In the genomic region with DNA sequence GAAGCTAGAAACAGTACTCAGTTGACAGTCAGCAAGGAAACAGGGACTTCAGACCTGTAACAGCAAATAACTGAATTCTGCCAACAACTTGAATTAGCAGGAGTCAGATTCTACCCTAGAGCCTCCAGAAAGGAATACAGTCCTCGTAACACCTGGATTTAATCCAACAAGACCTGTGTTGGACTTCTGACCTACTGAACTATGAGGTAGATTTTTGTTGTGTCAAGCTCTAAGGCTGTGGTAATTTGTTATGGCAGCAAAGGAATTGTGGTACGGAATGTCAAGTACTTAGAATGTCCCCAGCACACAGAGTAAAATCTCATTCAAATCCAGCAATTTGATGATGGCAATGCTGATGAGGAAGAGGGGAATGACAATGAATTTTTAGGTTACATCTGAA, we compare ENCODE assay signal across 10 cellular contexts.
"Had no signal": no experiment of that assay in that cellular context is flagged by ENCODE, and none has a peak within 500 bp of the region (broad histone marks: within the 10 kb centered on the region; RNA-seq: fewer than 3 reads in every experiment).

No MANE protein-coding gene starts in this region.

- H3K4me1 ChIP-seq: HAP-1 had no signal

- H3K27ac ChIP-seq: GM23248 had no signal

- H3K9me3 ChIP-seq: HAP-1 had no signal

- DNase-seq: GM23248, GOT3, H7, H9, HCEC 1CT, HFFc6 had no signal

- H3K4me3 ChIP-seq: GM23248, GM23338, HAP-1 had no signal

- H3K4me2 ChIP-seq: GM23338 had no signal

- H3K9ac ChIP-seq: GM23248 had no signal

- H2AFZ ChIP-seq: GM23248, GM23338 had no signal

- H3K36me3 ChIP-seq: HAP-1 had no signal

- FAIRE-seq: H1, H54 had no signal
